8 cellular contexts compared by ENCODE assay signal in the genomic region with DNA sequence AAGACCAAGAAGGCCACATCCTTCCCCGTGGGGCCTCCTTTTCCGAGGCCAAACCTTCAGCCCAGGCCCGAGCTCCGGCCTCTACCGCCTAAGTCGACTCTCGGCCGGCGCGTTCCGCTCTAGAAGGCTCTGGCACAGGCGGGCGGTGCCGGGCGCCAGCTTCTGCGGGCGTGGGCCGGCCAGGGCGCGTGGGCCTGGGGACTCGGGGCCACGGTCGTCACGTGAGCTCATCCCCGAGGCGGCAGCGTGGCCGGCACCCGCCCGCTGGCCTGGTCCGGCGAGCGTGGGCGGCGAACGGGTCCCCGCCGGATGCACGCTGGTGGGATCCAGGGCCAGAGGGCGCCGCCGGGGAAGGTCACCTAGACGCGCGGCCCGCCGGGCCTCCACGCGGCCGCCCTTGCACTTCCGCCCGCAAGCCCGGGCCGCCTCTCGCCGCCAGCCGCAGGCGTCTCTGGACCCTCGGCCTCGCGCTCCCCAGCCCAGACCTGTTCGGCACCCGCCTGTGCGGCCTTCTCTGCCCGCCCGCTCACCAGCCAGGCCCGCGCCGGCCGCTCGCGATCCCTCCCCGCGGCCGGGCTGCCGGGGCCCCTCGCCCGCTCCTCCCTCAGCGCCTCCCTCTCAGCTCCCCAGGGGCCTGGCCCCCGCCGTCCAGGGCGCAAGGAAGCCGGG. TPM values are rescaled to one million over a fixed set of nuclear protein-coding genes. Genes with fewer than 3 reads are reported as not detected.
DNase-seq lines count a peak whose midpoint lies in the region; ATAC-seq lines count a peak whose summit lies in the region.

No MANE protein-coding gene starts in this region.

- CTCF ChIA-PET in activated CD4-positive, alpha-beta T cell treated with anti-CD3 and anti-CD28 coated beads, Interleukin-2, amount 10 ng/mL, durations not matched to agents 7 days and 5 days (lab: Charles Lee): interaction anchor here (1.2 to 3.0 kb wide), 6 partner anchors 8 to 138 kb away, joined by 3 to 11 read pairs (median 4); no protein-coding TSS in a partner anchor

- peak overlapping the region; percentile 84 for H3K4me3 ChIP-seq in ectodermal cell (ENCODE audit: insufficient read depth, low read depth, low read length)

- H3K4me1 ChIP-seq in ectodermal cell (ENCODE audit: control insufficient read depth, insufficient read depth, low read length): peaks cover 22% of the 10 kb centered on the region

- peak overlapping the region; percentile 52 for H3K27ac ChIP-seq in ectodermal cell (ENCODE audit: insufficient read depth, low read depth, low read length, poor library complexity, severe bottlenecking)

- ATAC-seq in GM19468 (IDR thresholded peaks at IDR 0.05; ENCODE audit: extremely low read depth, unreplicated experiment): peak; percentile 9
- peak; percentile 5 for ATAC-seq in memory B cell (ENCODE audit: low read depth)

- no peaks in the 10 kb centered on the region for H3K9me3 ChIP-seq in ectodermal cell (ENCODE audit: control insufficient read depth, low read length)

- H3K27me3 Mint-ChIP-seq in activated CD4-positive, alpha-beta T cell treated with anti-CD3 and anti-CD28 coated beads, Interleukin-2, amount 10 ng/mL, durations not matched to agents 7 days and 5 days: no peaks in the 10 kb centered on the region
- no peaks in the 10 kb centered on the region for H3K27me3 Mint-ChIP-seq in memory B cell

- peak; percentile 52 for DNase-seq in COR-L47 (lab: John Stamatoyannopoulos, UW)
- peak; percentile 39 for DNase-seq in HK-2 (ENCODE audit: unreplicated experiment)
- DNase-seq in activated CD4-positive, alpha-beta T cell treated with anti-CD3 and anti-CD28 coated beads, Interleukin-2, amount 10 ng/mL, durations not matched to agents 7 days and 5 days: peak; percentile 44
- peak in 1 of 2 donors; percentile 18 for DNase-seq in memory B cell (ENCODE audit: low spot score in 2 of 2)
- peak; percentile 10 to 45 for DNase-seq in stimulated activated CD8-positive, alpha-beta memory T cell treated with anti-CD3 and anti-CD28 coated beads, Interleukin-15, amount 100 ng/mL, for 4 hours (ENCODE audit: low read depth in 2 of 2)
- DNase-seq in NCI-H1436 (lab: John Stamatoyannopoulos, UW): no peak

- peaks cover 27% of the 10 kb centered on the region for H3K36me3 Mint-ChIP-seq in activated CD4-positive, alpha-beta T cell treated with anti-CD3 and anti-CD28 coated beads, Interleukin-2, amount 10 ng/mL, durations not matched to agents 7 days and 5 days (ENCODE audit: low read depth)
- H3K36me3 Mint-ChIP-seq in memory B cell: no peaks in the 10 kb centered on the region

- H3K36me3 ChIP-seq in ectodermal cell (ENCODE audit: control insufficient read depth, insufficient read depth, low read length): no peaks in the 10 kb centered on the region

- H3K27ac Mint-ChIP-seq in activated CD4-positive, alpha-beta T cell treated with anti-CD3 and anti-CD28 coated beads, Interleukin-2, amount 10 ng/mL, durations not matched to agents 7 days and 5 days: peak overlapping the region; percentile 93
- H3K27ac Mint-ChIP-seq in memory B cell: peak overlapping the region; percentile 89

- POLR2A ChIA-PET in activated CD4-positive, alpha-beta T cell treated with anti-CD3 and anti-CD28 coated beads, Interleukin-2, amount 10 ng/mL, durations not matched to agents 7 days and 5 days (lab: Charles Lee): no interaction called here

- H3K27me3 ChIP-seq in ectodermal cell (ENCODE audit: control insufficient read depth, insufficient read depth, low read length, poor library complexity, severe bottlenecking): no peaks in the 10 kb centered on the region

- H3K4me1 Mint-ChIP-seq in activated CD4-positive, alpha-beta T cell treated with anti-CD3 and anti-CD28 coated beads, Interleukin-2, amount 10 ng/mL, durations not matched to agents 7 days and 5 days: peaks cover 49% of the 10 kb centered on the region
- H3K4me1 Mint-ChIP-seq in memory B cell: peaks cover 32% of the 10 kb centered on the region

- no peaks in the 10 kb centered on the region for H3K9me3 Mint-ChIP-seq in activated CD4-positive, alpha-beta T cell treated with anti-CD3 and anti-CD28 coated beads, Interleukin-2, amount 10 ng/mL, durations not matched to agents 7 days and 5 days
- H3K9me3 Mint-ChIP-seq in memory B cell: no peaks in the 10 kb centered on the region

- peak overlapping the region; percentile 88 for H3K4me3 Mint-ChIP-seq in activated CD4-positive, alpha-beta T cell treated with anti-CD3 and anti-CD28 coated beads, Interleukin-2, amount 10 ng/mL, durations not matched to agents 7 days and 5 days
- H3K4me3 Mint-ChIP-seq in memory B cell: peak overlapping the region; percentile 84

- 0% methylated on average over 83 of the region's 83 CpGs for WGBS in ectodermal cell, 2 experiments

RNA-seq across cellular contexts. Expression of a gene that starts 0.7 kb away (rescaled TPM):
- total RNA-seq in activated CD4-positive, alpha-beta T cell treated with anti-CD3 and anti-CD28 coated beads, Interleukin-2, amount 10 ng/mL, durations not matched to agents 7 days and 5 days: 100 to 1,000 TPM; 184 to 208 TPM
- 191 TPM for polyA plus RNA-seq in ectodermal cell (2013, experiment 1 of 4)
- 166 TPM for polyA plus RNA-seq in ectodermal cell (2013, experiment 2 of 4)
- polyA plus RNA-seq in ectodermal cell (2013, experiment 3 of 4): 141 TPM
- 143 TPM for polyA plus RNA-seq in ectodermal cell (2013, experiment 4 of 4)

RNA-seq across cellular contexts. Expression of a gene that starts 35.7 kb away (rescaled TPM):
- 10 to 100 TPM; 21.9 to 32.7 TPM for total RNA-seq in activated CD4-positive, alpha-beta T cell treated with anti-CD3 and anti-CD28 coated beads, Interleukin-2, amount 10 ng/mL, durations not matched to agents 7 days and 5 days
- polyA plus RNA-seq in ectodermal cell (2013, experiment 1 of 4): 69.2 TPM
- polyA plus RNA-seq in ectodermal cell (2013, experiment 2 of 4): 70.1 TPM
- polyA plus RNA-seq in ectodermal cell (2013, experiment 3 of 4): 55.7 TPM
- 63.5 TPM for polyA plus RNA-seq in ectodermal cell (2013, experiment 4 of 4)
